ENCODE assay signal across 10 cellular contexts in the genomic region with DNA sequence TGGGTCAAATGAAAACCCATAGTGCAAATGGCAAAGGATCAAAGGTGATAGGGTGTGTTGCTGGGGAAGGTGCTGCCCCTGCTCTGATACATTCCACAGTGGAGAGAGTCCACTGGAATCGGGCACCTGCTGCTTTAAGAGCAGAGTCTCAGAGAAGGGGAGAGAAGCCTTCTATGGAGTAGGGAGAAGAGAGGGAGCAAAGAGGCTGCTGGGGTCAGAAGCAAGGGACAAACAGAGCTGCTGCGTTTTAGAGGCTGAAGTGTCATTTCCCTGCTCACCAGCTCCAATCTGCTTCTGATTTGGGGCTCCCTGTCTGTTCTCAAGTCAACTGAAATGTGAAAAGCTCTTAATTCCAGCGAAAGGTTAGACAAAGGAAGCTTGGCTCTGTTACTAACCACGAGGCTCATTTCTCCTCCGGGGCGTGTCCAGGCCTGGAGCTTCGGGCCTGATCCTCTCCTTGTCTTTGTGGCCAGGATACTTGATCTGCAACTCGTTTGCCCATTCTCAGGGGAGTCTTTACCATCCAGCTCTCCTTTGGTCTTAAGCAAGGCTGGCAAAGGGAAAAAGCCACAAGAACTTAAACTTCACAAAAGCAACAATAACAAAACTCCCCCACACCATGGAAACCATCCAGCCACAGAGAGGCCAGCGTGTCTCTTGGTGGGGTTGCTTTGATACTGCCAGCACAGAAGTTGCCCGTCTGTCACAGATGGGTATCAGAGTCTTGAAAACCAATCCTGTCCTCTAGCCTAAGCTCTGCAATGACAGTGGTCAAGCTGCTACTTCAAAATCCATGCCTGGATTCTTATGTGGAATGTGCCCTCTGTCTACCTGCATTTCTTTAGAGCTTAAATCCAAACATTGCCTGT.
DNase-seq lines count a peak whose midpoint lies in the region; ATAC-seq and TF ChIP-seq lines count a peak whose summit lies in the region.
"Had no signal": no experiment of that assay in that cellular context is flagged by ENCODE, and none has a peak within 500 bp of the region (broad histone marks: within the 10 kb centered on the region; RNA-seq: fewer than 3 reads in every experiment).

No MANE protein-coding gene starts in this region.

- H3K27ac Mint-ChIP-seq in chondrocyte (ENCODE audit: unreplicated experiment) (peak overlapping the region; percentile 85), type B pancreatic cell (peak overlapping the region; percentile 47)

- H3K4me3 Mint-ChIP-seq in chondrocyte (ENCODE audit: unreplicated experiment) (peak overlapping the region; percentile 12), type B pancreatic cell (peak overlapping the region; percentile 67)

- H3K79me1 ChIP-seq in mesenchymal stem cell (replicated peaks; ENCODE audit: low read length, poor library complexity, severe bottlenecking): peaks cover 1% of the 10 kb centered on the region

- H3K4ac ChIP-seq in mesenchymal stem cell (ENCODE audit: low read depth in 1 of 2, low read length in 2 of 2): peak overlapping the region; percentile 5 to 54

- peak overlapping the region; percentile 46 for H2BK5ac ChIP-seq in mesenchymal stem cell (ENCODE audit: low read depth, low read length, poor library complexity, severe bottlenecking)

- peak overlapping the region; percentile 81 for H2AK5ac ChIP-seq in mesenchymal stem cell (ENCODE audit: low read length, severe bottlenecking)

- no peak overlapping the region for H3K23ac ChIP-seq in mesenchymal stem cell (ENCODE audit: low read length in 2 of 2)

- H3K27me3 ChIP-seq in mesenchymal stem cell (ENCODE audit: control insufficient read depth in 1 of 2, insufficient read depth in 1 of 2, low read length in 2 of 2): no peaks in the 10 kb centered on the region
- H3K27me3 ChIP-seq: dorsolateral prefrontal cortex had no signal

- peak overlapping the region; percentile 62 for H4K91ac ChIP-seq in mesenchymal stem cell (ENCODE audit: low read length)

- H2BK120ac ChIP-seq in mesenchymal stem cell (ENCODE audit: low read depth, low read length): peak overlapping the region; percentile 51

- H3K36me3 ChIP-seq in mesenchymal stem cell (ENCODE audit: control insufficient read depth in 1 of 2, insufficient read depth in 2 of 2, low read depth in 1 of 2, low read length in 2 of 2): no peaks in the 10 kb centered on the region
- H3K36me3 ChIP-seq: lower lobe of right lung had no signal

- H3K18ac ChIP-seq in mesenchymal stem cell (ENCODE audit: low read depth in 1 of 2, low read length in 2 of 2): peak overlapping the region; percentile 31 to 87

- no peak for ATAC-seq in GM19452 (IDR thresholded peaks at IDR 0.05; ENCODE audit: unreplicated experiment)
- ATAC-seq: lower lobe of right lung had no signal

- peaks cover 4% of the 10 kb centered on the region for H3K9me3 Mint-ChIP-seq in chondrocyte (ENCODE audit: low read depth)
- H3K9me3 Mint-ChIP-seq in type B pancreatic cell: peaks cover 9% of the 10 kb centered on the region

- no peak overlapping the region for H3K4me2 ChIP-seq in mesenchymal stem cell (ENCODE audit: low read length, poor library complexity, severe bottlenecking)

- H3K4me3 ChIP-seq in mesenchymal stem cell (ENCODE audit: insufficient read depth in 1 of 2, low read depth in 1 of 2, low read length in 2 of 2): peak overlapping the region in 1 of 2 experiments; percentile 31
- H3K4me3 ChIP-seq: dorsolateral prefrontal cortex, lower lobe of right lung, SK-N-MC had no signal

- no peaks in the 10 kb centered on the region for H3K27me3 Mint-ChIP-seq in chondrocyte (ENCODE audit: low read depth)
- H3K27me3 Mint-ChIP-seq in type B pancreatic cell: no peaks in the 10 kb centered on the region

- H3K14ac ChIP-seq in mesenchymal stem cell (ENCODE audit: low read length in 2 of 2): peak overlapping the region in 1 of 2 experiments; percentile 64

- H2AFZ ChIP-seq in mesenchymal stem cell (ENCODE audit: low read depth, low read length): peak overlapping the region; percentile 36

- 69% methylated on average over 10 of the region's 10 CpGs for WGBS in mesenchymal stem cell

- peak overlapping the region; percentile 78 for H2BK15ac ChIP-seq in mesenchymal stem cell (ENCODE audit: low read depth, poor library complexity, severe bottlenecking)

- H3K27ac ChIP-seq in mesenchymal stem cell (ENCODE audit: low read length, poor library complexity, severe bottlenecking): peak overlapping the region; percentile 87
- H3K27ac ChIP-seq: dorsolateral prefrontal cortex, lower lobe of right lung, SK-N-MC had no signal

- DNase-seq in LoVo (ENCODE audit: low spot score): peak; percentile 69
- DNase-seq in chondrocyte (ENCODE audit: low spot score): no peak
- DNase-seq in mesenchymal stem cell: peak; percentile 16
- no peak for DNase-seq in type B pancreatic cell (ENCODE audit: extremely low spot score, unreplicated experiment)
- no peak for DNase-seq in stimulated activated naive CD4-positive, alpha-beta T cell treated with Interleukin-2 at 50 U/mL for 16 hours (lab: John Stamatoyannopoulos, UW)
- DNase-seq in activated CD4-positive, alpha-beta T cell treated with anti-CD3 and anti-CD28 coated beads for 4 hours: no peak
- DNase-seq: dorsolateral prefrontal cortex, lower lobe of right lung had no signal

- no peaks in the 10 kb centered on the region for H3K9me3 ChIP-seq in mesenchymal stem cell (ENCODE audit: control insufficient read depth, low read length)
- H3K9me3 ChIP-seq: lower lobe of right lung had no signal

- TF ChIP-seq CTCF in chondrocyte (IDR thresholded peaks at IDR 0.05) (no peak), type B pancreatic cell (conservative IDR thresholded peaks at IDR 0.05) (no peak)

- H3K4me1 Mint-ChIP-seq in chondrocyte (ENCODE audit: low read depth) (peaks cover 67% of the 10 kb centered on the region), type B pancreatic cell (ENCODE audit: unreplicated experiment) (peaks cover 26% of the 10 kb centered on the region)

- peak overlapping the region; percentile 84 for H3K9ac ChIP-seq in mesenchymal stem cell (ENCODE audit: low read length)

- H3K36me3 Mint-ChIP-seq in chondrocyte (ENCODE audit: low read depth) (peaks cover 5% of the 10 kb centered on the region), type B pancreatic cell (no peaks in the 10 kb centered on the region)

- peaks cover 9% of the 10 kb centered on the region for H3K4me1 ChIP-seq in mesenchymal stem cell (ENCODE audit: control insufficient read depth, insufficient read depth, low read depth, low read length)
- H3K4me1 ChIP-seq: lower lobe of right lung had no signal

- H2BK12ac ChIP-seq in mesenchymal stem cell (ENCODE audit: low read length in 2 of 2): peak overlapping the region; percentile 76 to 95

- peak overlapping the region; percentile 81 for H4K8ac ChIP-seq in mesenchymal stem cell (ENCODE audit: low read length)

Comparison
In these comparisons a context has a peak if more than half of its experiments do, and no peak if none do; other contexts are left out.
1. DNase-seq: peak in LoVo (single experiment) and mesenchymal stem cell (single experiment); none in chondrocyte (single experiment), type B pancreatic cell (single experiment), stimulated activated naive CD4-positive, alpha-beta T cell treated with Interleukin-2 at 50 U/mL for 16 hours (single experiment) and activated CD4-positive, alpha-beta T cell treated with anti-CD3 and anti-CD28 coated beads for 4 hours (0 of 2).